In the genomic region with DNA sequence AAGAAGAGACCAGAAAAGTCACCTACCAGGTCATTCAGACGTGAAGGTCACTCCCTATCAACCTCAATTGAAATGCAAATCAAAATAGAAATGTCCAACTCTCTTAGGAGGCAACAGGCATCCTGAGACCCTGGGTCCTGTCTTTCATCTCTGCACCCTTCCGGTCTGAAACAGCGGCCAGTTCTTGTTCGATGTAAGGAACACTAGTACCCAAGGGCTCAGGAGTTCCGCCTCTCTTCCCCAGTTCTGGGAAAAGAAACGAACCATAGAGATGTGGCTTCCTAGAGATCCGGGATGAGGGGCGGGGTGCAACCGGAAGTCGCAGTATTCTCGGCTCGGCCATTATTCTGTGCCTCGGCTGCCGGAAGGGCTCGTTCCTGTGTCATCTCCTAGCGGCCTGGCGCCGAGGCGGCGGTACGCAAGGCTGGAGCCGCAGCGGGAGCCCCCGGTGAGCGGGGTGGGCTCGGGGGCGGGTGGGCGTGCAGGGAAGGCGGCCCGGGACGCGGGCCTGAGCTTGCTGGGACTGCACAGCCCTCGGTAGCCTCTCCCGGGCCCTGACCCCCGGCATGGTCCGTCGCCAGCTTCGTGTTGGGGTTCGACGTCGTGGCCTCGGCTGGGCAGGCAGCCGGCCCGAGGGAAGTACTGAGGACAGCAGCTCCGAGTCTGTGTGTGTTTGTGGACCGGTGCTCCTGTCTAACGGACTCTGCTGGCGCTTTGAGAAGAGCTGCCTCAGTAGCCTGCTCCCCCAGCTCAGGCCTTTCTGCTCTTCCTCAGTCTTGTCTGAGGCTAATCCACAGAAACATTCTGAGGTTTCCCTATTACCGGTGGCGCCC, we compare ENCODE assay signal across 8 cellular contexts. TPM values are rescaled to one million over a fixed set of nuclear protein-coding genes. Genes with fewer than 3 reads are reported as not detected.
DNase-seq lines count a peak whose midpoint lies in the region; ATAC-seq, FAIRE-seq and TF ChIP-seq lines count a peak whose summit lies in the region.

A gene (plus strand): TSS at position 341 of the 833 bp plus-strand sequence. CDS start 4,119 bp downstream, outside the sequence.

- H3K27me3 ChIP-seq in brain microvascular endothelial cell (replicated peaks) (no peaks in the 10 kb centered on the region), skeletal muscle satellite cell (ENCODE audit: control insufficient read depth, insufficient read depth, low read length) (no peaks in the 10 kb centered on the region)

- peak; percentile 11 for TF ChIP-seq CTCF in brain microvascular endothelial cell (IDR thresholded peaks at IDR 0.05; ENCODE audit: low read depth, low read length, missing control alignments)

- H3K4me1 ChIP-seq in skeletal muscle satellite cell (ENCODE audit: control insufficient read depth, insufficient read depth, low read length) = peaks cover 13% of the 10 kb centered on the region

- peak within 1 kb of the TSS; percentile 83 for H3K4me2 ChIP-seq in skeletal muscle satellite cell (ENCODE audit: low read length)

- peak within 1 kb of the TSS; percentile 47 for H3K27ac ChIP-seq in brain microvascular endothelial cell

- ATAC-seq in HG02938 (IDR thresholded peaks at IDR 0.05; ENCODE audit: unreplicated experiment) = peak; percentile 84

- H3K4me3 ChIP-seq in brain microvascular endothelial cell (ENCODE audit: low read depth, low read length) = peak within 1 kb of the TSS; percentile 79
- H3K4me3 ChIP-seq in iPS-18c (ENCODE audit: insufficient read depth, low read depth, low read length) = peak within 1 kb of the TSS; percentile 82
- peak within 1 kb of the TSS; percentile 76 for H3K4me3 ChIP-seq in skeletal muscle satellite cell (ENCODE audit: low read length)

- in situ Hi-C loops in brain microvascular endothelial cell (cut with HindIII; ENCODE audit: low pct_ligation_motif_present, low sequenced_read_pairs) = no loop called here

- no peaks in the 10 kb centered on the region for H3K36me3 ChIP-seq in brain microvascular endothelial cell (replicated peaks)
- H3K36me3 ChIP-seq in skeletal muscle satellite cell (ENCODE audit: insufficient read depth, low read length) = peaks cover 16% of the 10 kb centered on the region

- H3K9me3 ChIP-seq in iPS-18c (ENCODE audit: control insufficient read depth, insufficient read depth, low read length) (no peaks in the 10 kb centered on the region), skeletal muscle satellite cell (replicated peaks; ENCODE audit: low read length) (no peaks in the 10 kb centered on the region)

- peak; percentile 56 for FAIRE-seq in TTC549 (lab: Jason Lieb, UNC)

- H3K9ac ChIP-seq in skeletal muscle satellite cell (ENCODE audit: low read depth, low read length) = peak within 1 kb of the TSS; percentile 86

- DNase-seq in NK-92 treated with Interleukin-12 subunit alpha and Interleukin-12 subunit beta, amount 100 ng/mL, for 24 hours (lab: John Stamatoyannopoulos, UW) = peak; percentile 67
- DNase-seq in NK-92 (lab: John Stamatoyannopoulos, UW; ENCODE audit: unreplicated experiment) (no peak), NCI-H2081 (lab: John Stamatoyannopoulos, UW) (peak; percentile 79 to 91), brain microvascular endothelial cell (peak; percentile 83)

RNA-seq across cellular contexts. Expression of the gene that starts here (rescaled TPM):
- total RNA-seq in skeletal muscle satellite cell (2012; rRNA removed) = 12.9 TPM in 2 replicates
